30 cellular contexts compared by ENCODE assay signal in genomic region chr2:132736059-132736458, GRCh38.
"Had no signal": no experiment of that assay in that cellular context is flagged by ENCODE, and none has a peak within 500 bp of the region (broad histone marks: within the 10 kb centered on the region; RNA-seq: fewer than 3 reads in every experiment).

No MANE protein-coding gene starts in this region.

- ATAC-seq: naive thymus-derived CD4-positive, alpha-beta T cell; natural killer cell; psoas muscle; right cardiac atrium; sciatic nerve; stimulated activated memory B cell treated with anti-CD40 and anti-IgM and Interleukin-4, amounts not matched to agents 10 μg/mL and 1 μg/mL and 100 μg/mL, for 72 hours; stimulated activated naive CD8-positive, alpha-beta T cell treated with anti-CD3 and anti-CD28 coated beads, Interleukin-15, amount 100 ng/mL, for 72 hours; stimulated activated naive CD8-positive, alpha-beta T cell treated with anti-CD3 and anti-CD28 coated beads, Interleukin-15, Interleukin-2, amounts not matched to agents 100 U/mL and 50 U/mL, for 24 hours; upper lobe of right lung had no signal

- H3K9me3 ChIP-seq: ovary, psoas muscle, spleen, suprapubic skin, testis, tibial artery, transverse colon, upper lobe of right lung, vagina had no signal

- FAIRE-seq: urothelium cell line had no signal

- H3K4me2 ChIP-seq: neural progenitor cell, smooth muscle cell had no signal

- H3K4me3 ChIP-seq: neural progenitor cell, ovary, psoas muscle, skin epidermis, smooth muscle cell, spleen, suprapubic skin, testis, tibial artery, transverse colon, upper lobe of right lung, vagina had no signal

- DNase-seq: naive thymus-derived CD4-positive, alpha-beta T cell; natural killer cell; occipital lobe; ovary; posterior cingulate gyrus; psoas muscle; right cardiac atrium; spleen; stimulated activated CD4-positive, alpha-beta T cell treated with anti-CD3 and anti-CD28 coated beads, Interleukin-12 subunit alpha, Interleukin-12 subunit beta, amount 100 ng/mL, for 4 hours; stimulated activated CD4-positive, alpha-beta T cell treated with anti-CD3 and anti-CD28 coated beads, Interleukin-1b, Interleukin-23, amount 100 ng/mL, for 48 hours; stimulated activated CD4-positive, alpha-beta T cell treated with anti-CD3 and anti-CD28 coated beads, Interleukin-4, amount 100 ng/mL, for 1 hour; stimulated activated CD4-positive, alpha-beta T cell treated with anti-CD3 and anti-CD28 coated beads, Interleukin-4, amount 100 ng/mL, for 4 hours; stimulated activated CD8-positive, alpha-beta memory T cell treated with anti-CD3 and anti-CD28 coated beads, Interleukin-4, amount 100 ng/mL, for 48 hours; stimulated activated naive CD4-positive, alpha-beta T cell; stimulated activated naive CD8-positive, alpha-beta T cell treated with anti-CD3 and anti-CD28 coated beads, Interleukin-15, amount 100 ng/mL, for 72 hours; stimulated activated naive CD8-positive, alpha-beta T cell treated with anti-CD3 and anti-CD28 coated beads, Interleukin-15, Interleukin-2, amounts not matched to agents 100 U/mL and 50 U/mL, for 24 hours; substantia nigra; testis; tibial artery; transverse colon; upper lobe of right lung had no signal

- H3K27ac ChIP-seq: neural progenitor cell, ovary, parathyroid adenoma, psoas muscle, skin epidermis, spleen, suprapubic skin, testis, tibial artery, transverse colon, upper lobe of right lung, vagina had no signal

- H3K36me3 ChIP-seq: neural progenitor cell, ovary, spleen, suprapubic skin, tibial artery, transverse colon, vagina had no signal

- H3K27me3 ChIP-seq: neural progenitor cell, ovary, spleen, suprapubic skin, testis, tibial artery, transverse colon, upper lobe of right lung, vagina had no signal

- H3K4me1 ChIP-seq: parathyroid adenoma, psoas muscle, spleen, suprapubic skin, testis, tibial artery, transverse colon, upper lobe of right lung, vagina had no signal

- H3K79me2 ChIP-seq: parathyroid adenoma had no signal

- H2AFZ ChIP-seq: neural progenitor cell, parathyroid adenoma had no signal

- H3K9ac ChIP-seq: neural progenitor cell, parathyroid adenoma had no signal
